Comparison of ENCODE assay signal across 29 cellular contexts in genomic region chr5:34653708-34654107, GRCh38.
"Had no signal": no experiment of that assay in that cellular context is flagged by ENCODE, and none has a peak within 500 bp of the region (broad histone marks: within the 10 kb centered on the region; RNA-seq: fewer than 3 reads in every experiment).

No MANE protein-coding gene starts in this region.

- H3K9me3 Mint-ChIP-seq: activated CD4-positive, alpha-beta memory T cell treated with anti-CD3 and anti-CD28 coated beads for 36 hours; activated naive CD4-positive, alpha-beta T cell treated with anti-CD3 and anti-CD28 coated beads, Interleukin-2, amount 10 ng/mL, durations not matched to agents 7 days and 5 days; activated naive CD8-positive, alpha-beta T cell treated with anti-CD3 and anti-CD28 coated beads, Interleukin-2, amount 50 U/mL, for 24 hours; activated T-cell treated with anti-CD3 and anti-CD28 coated beads, Interleukin-2, amount 50 U/mL, for 4 hours; central memory CD8-positive, alpha-beta T cell; T-helper 2 cell treated with Interferon-gamma antibody and Interleukin-4, amounts not matched to agents 5 μg/mL and 100 μg/mL, for 36 hours had no signal

- DNase-seq: activated CD4-positive, alpha-beta memory T cell treated with anti-CD3 and anti-CD28 coated beads for 36 hours; activated CD4-positive, alpha-beta T cell treated with anti-CD3 and anti-CD28 coated beads for 36 hours; activated CD4-positive, alpha-beta T cell treated with anti-CD3 and anti-CD28 coated beads, Interleukin-2, amount 50 U/mL, for 1 hour; activated CD8-positive, alpha-beta memory T cell treated with anti-CD3 and anti-CD28 coated beads, Interleukin-2, amount 50 U/mL, for 4 hours; activated effector memory CD4-positive, alpha-beta T cell treated with Interleukin-2 at 50 U/mL for 16 hours; activated naive CD4-positive, alpha-beta T cell treated with anti-CD3 and anti-CD28 coated beads, Interleukin-2, amount 10 ng/mL, durations not matched to agents 7 days and 5 days; activated naive CD8-positive, alpha-beta T cell treated with anti-CD3 and anti-CD28 coated beads, Interleukin-2, amount 50 U/mL, for 24 hours; activated T-cell treated with anti-CD3 and anti-CD28 coated beads for 4 hours; activated T-cell treated with anti-CD3 and anti-CD28 coated beads, Interleukin-2, amount 50 U/mL, for 4 hours; anterior cingulate cortex; NCI-H1092 treated with DMSO at 0.1 percent for 48 hours; NCI-H1417; NCI-H187 treated with DMSO at 0.1 percent for 48 hours; NCI-H2081; NCI-H226; NCI-H446 treated with DMSO at 0.1 percent for 48 hours; NCI-H524; NCI-H69; NCI-H82; SHP77; SJCRH30 had no signal

- H3K36me3 Mint-ChIP-seq: activated CD4-positive, alpha-beta memory T cell treated with anti-CD3 and anti-CD28 coated beads for 36 hours; activated naive CD8-positive, alpha-beta T cell had no signal

- H3K27me3 ChIP-seq: cardiac muscle cell, SJCRH30 had no signal

- H3K4me3 Mint-ChIP-seq: activated CD4-positive, alpha-beta memory T cell treated with anti-CD3 and anti-CD28 coated beads for 36 hours; activated CD4-positive, alpha-beta T cell treated with anti-CD3 and anti-CD28 coated beads for 36 hours; activated naive CD4-positive, alpha-beta T cell treated with anti-CD3 and anti-CD28 coated beads, Interleukin-2, amount 10 ng/mL, durations not matched to agents 7 days and 5 days; activated naive CD8-positive, alpha-beta T cell; activated naive CD8-positive, alpha-beta T cell treated with anti-CD3 and anti-CD28 coated beads, Interleukin-2, amount 50 U/mL, for 24 hours; activated T-cell treated with anti-CD3 and anti-CD28 coated beads, Interleukin-2, amount 50 U/mL, for 4 hours; central memory CD8-positive, alpha-beta T cell; T-helper 2 cell treated with Interferon-gamma antibody and Interleukin-4, amounts not matched to agents 5 μg/mL and 100 μg/mL, for 36 hours had no signal

- H3K36me3 ChIP-seq: cardiac muscle cell, SJCRH30 had no signal

- H3K27ac Mint-ChIP-seq: activated CD4-positive, alpha-beta memory T cell treated with anti-CD3 and anti-CD28 coated beads for 36 hours; activated CD4-positive, alpha-beta T cell treated with anti-CD3 and anti-CD28 coated beads for 36 hours; activated naive CD4-positive, alpha-beta T cell treated with anti-CD3 and anti-CD28 coated beads, Interleukin-2, amount 10 ng/mL, durations not matched to agents 7 days and 5 days; activated naive CD8-positive, alpha-beta T cell; activated naive CD8-positive, alpha-beta T cell treated with anti-CD3 and anti-CD28 coated beads, Interleukin-2, amount 50 U/mL, for 24 hours; T-helper 2 cell treated with Interferon-gamma antibody and Interleukin-4, amounts not matched to agents 5 μg/mL and 100 μg/mL, for 36 hours had no signal

- FAIRE-seq: TTC549 had no signal

- H3K27ac ChIP-seq: cardiac muscle cell, SJCRH30, SK-N-MC had no signal

- ATAC-seq: activated CD4-positive, alpha-beta T cell treated with anti-CD3 and anti-CD28 coated beads for 36 hours; activated CD4-positive, CD25-positive, alpha-beta regulatory T cell treated with anti-CD3 and anti-CD28 coated beads, Interleukin-2, amount 50 U/mL, for 24 hours; activated naive CD8-positive, alpha-beta T cell treated with anti-CD3 and anti-CD28 coated beads, Interleukin-2, amount 50 U/mL, for 24 hours; activated T-cell treated with anti-CD3 and anti-CD28 coated beads, Interleukin-2, amount 50 U/mL, for 4 hours; Panc1 had no signal

- H3K4me3 ChIP-seq: cardiac muscle cell, SJCRH30, SK-N-MC had no signal
